Comparison of ENCODE assay signal across 20 cellular contexts in the genomic region with DNA sequence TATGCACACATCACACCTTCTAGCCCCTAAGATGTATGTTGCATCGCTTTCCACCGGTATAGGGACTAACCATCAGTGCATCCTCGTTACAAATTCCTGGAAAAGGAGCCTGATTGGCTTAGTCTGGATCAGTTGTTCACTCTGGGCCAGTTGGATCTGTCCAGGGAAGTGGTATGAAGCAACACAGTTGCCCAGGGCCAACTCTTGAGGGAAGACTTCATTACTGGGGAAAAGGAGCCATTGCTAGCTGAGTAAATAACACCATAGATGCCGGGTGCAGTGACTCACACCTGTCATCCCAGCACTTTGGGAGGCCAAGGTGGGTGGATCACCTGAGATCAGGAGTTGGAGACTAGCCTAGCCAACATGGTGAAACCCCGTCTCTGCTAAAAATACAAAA.
DNase-seq lines count a peak whose midpoint lies in the region.
"Had no signal": no experiment of that assay in that cellular context is flagged by ENCODE, and none has a peak within 500 bp of the region (broad histone marks: within the 10 kb centered on the region; RNA-seq: fewer than 3 reads in every experiment).

No MANE protein-coding gene starts in this region.

- H3K9ac ChIP-seq in trophoblast cell (ENCODE audit: low read length), result no peak overlapping the region

- no peak overlapping the region for H4K91ac ChIP-seq in trophoblast cell (ENCODE audit: low read depth, low read length)

- H2AK5ac ChIP-seq in trophoblast cell (ENCODE audit: low read length), result no peak overlapping the region

- H2AFZ ChIP-seq in trophoblast cell (ENCODE audit: insufficient read depth, low read length, poor library complexity), result no peak overlapping the region
- H2AFZ ChIP-seq: GM23338 had no signal

- H3K18ac ChIP-seq in trophoblast cell (ENCODE audit: low read length), result no peak overlapping the region

- peaks cover 3 to 5% of the 10 kb centered on the region in 2 experiments for H3K4me1 ChIP-seq in trophoblast cell (ENCODE audit: control insufficient read depth in 1 of 2, insufficient read depth in 2 of 2, low read length in 2 of 2)
- H3K4me1 ChIP-seq: A549 had no signal

- no peaks in the 10 kb centered on the region for H3K79me2 ChIP-seq in trophoblast cell (ENCODE audit: control insufficient read depth, insufficient read depth, low read length, poor library complexity)

- H3K79me1 ChIP-seq in trophoblast cell (ENCODE audit: low read length), result no peaks in the 10 kb centered on the region

- no peak overlapping the region for H4K8ac ChIP-seq in trophoblast cell (ENCODE audit: low read depth, low read length)

- H3K4me3 ChIP-seq in trophoblast cell (ENCODE audit: low read depth, low read length), result no peak overlapping the region
- H3K4me3 ChIP-seq: A549, GM23338 had no signal

- H2BK120ac ChIP-seq in trophoblast cell (ENCODE audit: insufficient read depth, low read length, poor library complexity), result no peak overlapping the region

- no peaks in the 10 kb centered on the region for H3K27me3 ChIP-seq in trophoblast cell (ENCODE audit: insufficient read depth, low read length)

- peak; percentile 1 for DNase-seq in Daoy (ENCODE audit: low read depth)
- peak; percentile 2 for DNase-seq in NCI-H69 (lab: John Stamatoyannopoulos, UW)
- peak; percentile 63 for DNase-seq in islet precursor cell
- DNase-seq in trophoblast cell, result peak; percentile 21 to 41
- DNase-seq in SW 1271 (lab: John Stamatoyannopoulos, UW), result no peak
- no peak for DNase-seq in Ammon's horn (ENCODE audit: low spot score)
- DNase-seq in activated effector memory CD4-positive, alpha-beta T cell treated with anti-CD3 and anti-CD28 coated beads, Interleukin-2, amount 50 U/mL, for 16 hours, result no peak
- DNase-seq: 8988T; ACHN; AML-193; C1 segment of cervical spinal cord; CD4-positive, alpha-beta memory T cell; COR-L47; DMS153; DND-41; EL; GF-D8; H9 had no signal

- no peaks in the 10 kb centered on the region for H3K36me3 ChIP-seq in trophoblast cell (ENCODE audit: control insufficient read depth in 1 of 2, insufficient read depth in 2 of 2, low read length in 2 of 2)

- H3K9me3 ChIP-seq in trophoblast cell (ENCODE audit: insufficient read depth, low read depth, low read length), result no peaks in the 10 kb centered on the region
- H3K9me3 ChIP-seq: A549 had no signal

- H2BK12ac ChIP-seq in trophoblast cell (ENCODE audit: low read length), result no peak overlapping the region

- peak overlapping the region; percentile 36 for H3K27ac ChIP-seq in trophoblast cell (ENCODE audit: low read depth, low read length)
- H3K27ac ChIP-seq: A549 had no signal

- no peak overlapping the region for H4K12ac ChIP-seq in trophoblast cell (ENCODE audit: low read depth, low read length)

- WGBS in trophoblast cell (ENCODE audit: extremely low coverage, insufficient coverage, insufficient read length), result no CpG with 5 or more reads among the region's 5 CpGs

- no peak overlapping the region for H3K4me2 ChIP-seq in trophoblast cell (ENCODE audit: low read length)
- H3K4me2 ChIP-seq: A549, GM23338 had no signal

- H3K4ac ChIP-seq in trophoblast cell (ENCODE audit: low read depth, low read length), result no peak overlapping the region

- no peak overlapping the region for H3K23ac ChIP-seq in trophoblast cell (ENCODE audit: low read length)

- H2BK5ac ChIP-seq in trophoblast cell (ENCODE audit: low read depth, low read length, poor library complexity), result no peak overlapping the region

- H3K14ac ChIP-seq in trophoblast cell (ENCODE audit: low read length), result no peak overlapping the region

Comparison
In these comparisons a context has a peak if more than half of its experiments do, and no peak if none do; other contexts are left out.
1. DNase-seq: peak in Daoy (single experiment), NCI-H69 (single experiment), islet precursor cell (single experiment) and trophoblast cell (2 of 2); none in SW 1271 (0 of 2), Ammon's horn (single experiment) and activated effector memory CD4-positive, alpha-beta T cell treated with anti-CD3 and anti-CD28 coated beads, Interleukin-2, amount 50 U/mL, for 16 hours (single experiment).